ENCODE assay signal across 8 cellular contexts in genomic region chr15:31871159-31871886, GRCh38. TPM values are rescaled to one million over a fixed set of nuclear protein-coding genes. Genes with fewer than 3 reads are reported as not detected.
DNase-seq lines count a peak whose midpoint lies in the region; ATAC-seq and TF ChIP-seq lines count a peak whose summit lies in the region.

No MANE protein-coding gene starts in this region.

- ATAC-seq in HG03066 (IDR thresholded peaks at IDR 0.05; ENCODE audit: low read depth, unreplicated experiment): peak; percentile 8
- no peak for ATAC-seq in HG03457 (IDR thresholded peaks at IDR 0.05; ENCODE audit: unreplicated experiment)
- no peak for ATAC-seq in HG03196 (IDR thresholded peaks at IDR 0.05; ENCODE audit: unreplicated experiment)

- peak overlapping the region; percentile 61 for H3K27ac ChIP-seq in BLaER1
- peak overlapping the region; percentile 72 for H3K27ac ChIP-seq in temporal lobe (ENCODE audit: low read depth, low read length)

- H3K4me3 ChIP-seq in BLaER1 (peak overlapping the region; percentile 82), adipocyte (ENCODE audit: low read length) (peak overlapping the region; percentile 85), kidney epithelial cell (ENCODE audit: low read depth, low read length) (peak overlapping the region; percentile 58)

- no peaks in the 10 kb centered on the region for H3K36me3 ChIP-seq in BLaER1
- H3K36me3 ChIP-seq in adipocyte (ENCODE audit: control insufficient read depth, insufficient read depth, low read length, severe bottlenecking): no peaks in the 10 kb centered on the region
- H3K36me3 ChIP-seq in kidney epithelial cell (ENCODE audit: control insufficient read depth, insufficient read depth, low read length): no peaks in the 10 kb centered on the region

- TF ChIP-seq CTCF in kidney epithelial cell (IDR thresholded peaks at IDR 0.05; ENCODE audit: insufficient read depth, low read length, poor library complexity, severe bottlenecking): no peak

- peak overlapping the region; percentile 88 for H3K4me2 ChIP-seq in BLaER1

- peaks cover 24% of the 10 kb centered on the region for H3K27me3 ChIP-seq in BLaER1
- no peaks in the 10 kb centered on the region for H3K27me3 ChIP-seq in adipocyte (replicated peaks; ENCODE audit: control insufficient read depth, insufficient read depth, low read length)
- H3K27me3 ChIP-seq in kidney epithelial cell (ENCODE audit: control insufficient read depth, insufficient read depth, low read length): peaks cover 8% of the 10 kb centered on the region

- H4K20me1 ChIP-seq in BLaER1: peaks cover 7% of the 10 kb centered on the region; the same call in 1 of the 2 replicates

- peak; percentile 17 for DNase-seq in adipocyte (ENCODE audit: low read depth)
- no peak for DNase-seq in kidney epithelial cell (ENCODE audit: low read depth)
- no peak for DNase-seq in D341Med (ENCODE audit: low spot score)

- H3K9me3 ChIP-seq in BLaER1 (no peaks in the 10 kb centered on the region), adipocyte (ENCODE audit: control insufficient read depth, low read length) (peaks cover 5% of the 10 kb centered on the region)

- H3K9ac ChIP-seq in BLaER1 (peak overlapping the region; percentile 78), adipocyte (ENCODE audit: low read length) (peak overlapping the region; percentile 79)

- H3K4me1 ChIP-seq in BLaER1 (peaks cover 12% of the 10 kb centered on the region; the same call in 1 of the 2 replicates), adipocyte (ENCODE audit: control insufficient read depth, insufficient read depth, low read length) (peaks cover 7% of the 10 kb centered on the region)

RNA-seq across cellular contexts. Expression of gene OTUD7A, which starts 0.8 kb away (rescaled TPM):
- 1.1 and 2.7 TPM in 2 replicates for total RNA-seq in kidney epithelial cell
- total RNA-seq in temporal lobe: 9.6 TPM
